Comparison of ENCODE assay signal across 1 cellular context in genomic region chrX:47218280-47218919, GRCh38.
TF ChIP-seq lines count a peak whose summit lies in the region.

Gene CDK16, plus strand, starts transcription at chrX:47218681. Its CDS starts 4,877 bp downstream, at chrX:47223558.

TF ChIP-seq in K562, 482 proteins besides CTCF, POLR2A, EP300 and RAD21 (continued from another document and continues in another):
- TF ChIP-seq FOXP4 (CRISPR knock-in tag; IDR thresholded peaks at IDR 0.05; ENCODE audit: borderline replicate concordance) (peak; percentile 35; the same call in 1 of the 2 replicates), GMEB1 (CRISPR knock-in tag; IDR thresholded peaks at IDR 0.05) (peak; percentile 41; the same call in 1 of the 2 replicates), SIN3A (IDR thresholded peaks at IDR 0.05; ENCODE audit: borderline replicate concordance in 2 of 2, control insufficient read depth in 1 of 2, low read depth in 2 of 2, low read length in 2 of 2) (peak in 1 of 2 experiments; percentile 45; a peak in 1 of 4 replicates), AFF4 (CRISPR knock-in tag; IDR thresholded peaks at IDR 0.05) (peak; percentile 48; the same call in 1 of the 2 replicates), NCOR1 (IDR thresholded peaks at IDR 0.05) (peak; percentile 26; the same call in 1 of the 2 replicates), C11orf30 (IDR thresholded peaks at IDR 0.05; ENCODE audit: low read depth) (peak; percentile 21; the same call in 1 of the 2 replicates), MNT (conservative IDR thresholded peaks at IDR 0.05) (peak; percentile 44 to 78; a peak in 2 of 4 replicates), MLLT1 (IDR thresholded peaks at IDR 0.05) (no peak), DIDO1 (tag; IDR thresholded peaks at IDR 0.05; ENCODE audit: low read depth) (no peak), NCOA6 (IDR thresholded peaks at IDR 0.05) (no peak), MXI1 (IDR thresholded peaks at IDR 0.05; ENCODE audit: low read depth, low read length) (no peak), SP1 (CRISPR knock-in tag; IDR thresholded peaks at IDR 0.05) (peak; percentile 68), ZFX (CRISPR knock-in tag; IDR thresholded peaks at IDR 0.05) (peak; percentile 73), TRIM24 (IDR thresholded peaks at IDR 0.05) (peak in 1 of 2 experiments; percentile 65; a peak in 1 of 4 replicates), NKRF (IDR thresholded peaks at IDR 0.05; ENCODE audit: borderline replicate concordance) (0 out of 2 replicates have a peak, but pooled peaks have one; percentile 23), BCOR (IDR thresholded peaks at IDR 0.05) (peak; percentile 48; the same call in 1 of the 2 replicates), NCOA1 (IDR thresholded peaks at IDR 0.05; ENCODE audit: low read depth) (0 out of 2 replicates have a peak, but pooled peaks have one; percentile 47), HDAC2 (IDR thresholded peaks at IDR 0.05) (0 out of 2 replicates have a peak, but pooled peaks have one; percentile 52), RFX1 (IDR thresholded peaks at IDR 0.05) (no peak), SRSF7 (optimal IDR thresholded peaks at IDR 0.05; ENCODE audit: low read depth, low read length) (no peak), FOXK2 (conservative IDR thresholded peaks at IDR 0.05 in 1 of 2, IDR thresholded peaks at IDR 0.05 in 1 of 2; ENCODE audit: low read depth in 2 of 2) (peak in 1 of 2 experiments; percentile 100; a peak in 2 of 4 replicates), NRF1 (conservative IDR thresholded peaks at IDR 0.05 in 1 of 2, IDR thresholded peaks at IDR 0.05 in 1 of 2) (peak; percentile 96), MBD2 (IDR thresholded peaks at IDR 0.05; ENCODE audit: borderline replicate concordance, low read depth) (peak; percentile 94), FIP1L1 (IDR thresholded peaks at IDR 0.05; ENCODE audit: low read depth, low read length, poor library complexity, severe bottlenecking) (peak; percentile 75), MEIS2 (IDR thresholded peaks at IDR 0.05; ENCODE audit: partially characterized antibody) (peak; percentile 78), TAF9B (IDR thresholded peaks at IDR 0.05; ENCODE audit: partially characterized antibody) (peak; percentile 60), ETS1 (conservative IDR thresholded peaks at IDR 0.05; ENCODE audit: control insufficient read depth, low read depth, low read length) (0 out of 2 replicates have a peak, but pooled peaks have one; percentile 53), TAF15 (IDR thresholded peaks at IDR 0.05; ENCODE audit: low read depth, low read length) (no peak), NONO (IDR thresholded peaks at IDR 0.05; ENCODE audit: low read depth in 2 of 2, low read length in 1 of 2) (peak; percentile 65 to 99), STAT5A (IDR thresholded peaks at IDR 0.05; ENCODE audit: borderline replicate concordance, low read length) (no peak), ZBTB9 (CRISPR knock-in tag; IDR thresholded peaks at IDR 0.05) (peak; percentile 57; the same call in 1 of the 2 replicates), HNRNPUL1 (IDR thresholded peaks at IDR 0.05; ENCODE audit: low read length) (0 out of 2 replicates have a peak, but pooled peaks have one; percentile 33), TBP (optimal IDR thresholded peaks at IDR 0.05; ENCODE audit: low read depth, low read length) (peak; percentile 62), BHLHE40 (IDR thresholded peaks at IDR 0.05; ENCODE audit: low read length) (peak; percentile 89), TCF7L2 (IDR thresholded peaks at IDR 0.05; ENCODE audit: low read depth, low read length) (peak; percentile 89), PML (IDR thresholded peaks at IDR 0.05; ENCODE audit: low read length) (peak; percentile 30; the same call in 1 of the 2 replicates), HBP1 (CRISPR knock-in tag; IDR thresholded peaks at IDR 0.05) (peak; percentile 38; the same call in 1 of the 2 replicates), CBX1 (IDR thresholded peaks at IDR 0.05; ENCODE audit: low read depth) (peak; percentile 51; the same call in 1 of the 2 replicates), ZNF444 (CRISPR knock-in tag; IDR thresholded peaks at IDR 0.05) (no peak), ZNF512 (tag; IDR thresholded peaks at IDR 0.05) (no peak), SMAD3 (CRISPR knock-in tag; conservative IDR thresholded peaks at IDR 0.05) (no peak), DDX20 (tag; IDR thresholded peaks at IDR 0.05; ENCODE audit: low read depth) (no peak), MAFF (IDR thresholded peaks at IDR 0.05; ENCODE audit: low read length) (peak; percentile 41; the same call in 1 of the 2 replicates), SMAD4 (CRISPR knock-in tag; conservative IDR thresholded peaks at IDR 0.05) (0 out of 2 replicates have a peak, but pooled peaks have one; percentile 44)
